ENCODE assay signal across 3 cellular contexts in genomic region chr7:81685263-81685868, GRCh38.
TF ChIP-seq lines count a peak whose summit lies in the region.

No MANE protein-coding gene starts in this region.

TF ChIP-seq in HEK293, 187 proteins besides CTCF, POLR2A, EP300 and RAD21 (continues in another document):
- 0 out of 2 replicates have a peak, but pooled peaks have one; percentile 8 for TF ChIP-seq ZNF518A (tag by site-specific recombination; conservative IDR thresholded peaks at IDR 0.05; ENCODE audit: low read depth)
- peak; percentile 65 for TF ChIP-seq ZNF366 (tag by site-specific recombination; conservative IDR thresholded peaks at IDR 0.05)
- TF ChIP-seq MZF1 (tag by site-specific recombination; IDR thresholded peaks at IDR 0.05; ENCODE audit: borderline replicate concordance) = 0 out of 2 replicates have a peak, but pooled peaks have one; percentile 8
- TF ChIP-seq ZSCAN16 (tag by site-specific recombination; IDR thresholded peaks at IDR 0.05) = no peak
- TF ChIP-seq AEBP2 (tag by site-specific recombination; IDR thresholded peaks at IDR 0.05; ENCODE audit: borderline replicate concordance) = no peak
- 0 out of 2 replicates have a peak, but pooled peaks have one; percentile 9 for TF ChIP-seq ZNF2 (tag by site-specific recombination; IDR thresholded peaks at IDR 0.05)
- peak; percentile 3; the same call in 1 of the 2 replicates for TF ChIP-seq ZNF341 (tag by site-specific recombination; IDR thresholded peaks at IDR 0.05; ENCODE audit: low read depth)
- peak; percentile 29; the same call in 1 of the 2 replicates for TF ChIP-seq ZNF335 (tag by site-specific recombination; conservative IDR thresholded peaks at IDR 0.05)
- 0 out of 2 replicates have a peak, but pooled peaks have one; percentile 0 for TF ChIP-seq TRIM28 (IDR thresholded peaks at IDR 0.05; ENCODE audit: borderline replicate concordance, low read length)
- TF ChIP-seq MEIS1 (CRISPR knock-in tag; IDR thresholded peaks at IDR 0.05; ENCODE audit: borderline replicate concordance) = no peak
- 0 out of 2 replicates have a peak, but pooled peaks have one; percentile 7 for TF ChIP-seq ZXDB (tag by site-specific recombination; IDR thresholded peaks at IDR 0.05)

TF ChIP-seq in GM12878, 131 proteins besides CTCF, POLR2A, EP300 and RAD21 (continues in another document):
- peak; percentile 2 for TF ChIP-seq CUX1 (IDR thresholded peaks at IDR 0.05; ENCODE audit: insufficient replicate concordance, low read depth, low read length)
- no peak for TF ChIP-seq HDAC2 (IDR thresholded peaks at IDR 0.05)
- 0 out of 2 replicates have a peak, but pooled peaks have one; percentile 1 for TF ChIP-seq RELB (IDR thresholded peaks at IDR 0.05; ENCODE audit: low read depth)
- 0 out of 2 replicates have a peak, but pooled peaks have one; percentile 3 for TF ChIP-seq ZNF687 (IDR thresholded peaks at IDR 0.05)
- TF ChIP-seq MLLT1 (IDR thresholded peaks at IDR 0.05) = peak; percentile 40; the same call in 1 of the 2 replicates
- no peak for TF ChIP-seq RFX5 (IDR thresholded peaks at IDR 0.05; ENCODE audit: low read depth, low read length)
- TF ChIP-seq SMC3 (IDR thresholded peaks at IDR 0.05; ENCODE audit: borderline replicate concordance, low read length) = no peak

TF ChIP-seq in HEK293T, 16 proteins besides CTCF, POLR2A, EP300 and RAD21 (continued from another document):
- TF ChIP-seq SUZ12 (IDR thresholded peaks at IDR 0.05) (no peak), FOXA1 (IDR thresholded peaks at IDR 0.05) (no peak), HDGF (IDR thresholded peaks at IDR 0.05; ENCODE audit: borderline replicate concordance) (no peak), CTBP1 (IDR thresholded peaks at IDR 0.05; ENCODE audit: borderline replicate concordance) (no peak), TARDBP (IDR thresholded peaks at IDR 0.05) (no peak), ARNT (IDR thresholded peaks at IDR 0.05) (no peak), BHLHE40 (IDR thresholded peaks at IDR 0.05; ENCODE audit: borderline replicate concordance) (no peak), FOXM1 (IDR thresholded peaks at IDR 0.05; ENCODE audit: borderline replicate concordance) (no peak), ELF4 (IDR thresholded peaks at IDR 0.05) (no peak), SP1 (IDR thresholded peaks at IDR 0.05) (no peak), LEF1 (IDR thresholded peaks at IDR 0.05; ENCODE audit: borderline replicate concordance) (no peak), PKNOX1 (IDR thresholded peaks at IDR 0.05) (no peak), ZNF384 (IDR thresholded peaks at IDR 0.05) (no peak), NFRKB (IDR thresholded peaks at IDR 0.05) (no peak)
TF ChIP-seq in HEK293T: peak in this region for 0.
